In genomic region chr22:45240137-45240809, GRCh38 we compare ENCODE assay signal across 9 cellular contexts. TPM values are rescaled to one million over a fixed set of nuclear protein-coding genes. Genes with fewer than 3 reads are reported as not detected.
A peak's percentile ranks its signal among the peaks of the same experiment; 100 is the strongest.
DNase-seq lines count a peak whose midpoint lies in the region; ATAC-seq, FAIRE-seq and TF ChIP-seq lines count a peak whose summit lies in the region.
"Had no signal": no experiment of that assay in that cellular context is flagged by ENCODE, and none has a peak within 500 bp of the region (broad histone marks: within the 10 kb centered on the region; RNA-seq: fewer than 3 reads in every experiment).

No MANE protein-coding gene starts in this region.

- H2BK12ac ChIP-seq in mesenchymal stem cell (ENCODE audit: low read length in 2 of 2): peak overlapping the region in 1 of 2 experiments; percentile 21

- H2BK15ac ChIP-seq in mesenchymal stem cell (ENCODE audit: low read depth, poor library complexity, severe bottlenecking): no peak overlapping the region

- no peaks in the 10 kb centered on the region for H3K27me3 Mint-ChIP-seq in T-helper 2 cell treated with Interferon-gamma antibody and Interleukin-4, amounts not matched to agents 5 μg/mL and 100 μg/mL, for 36 hours (ENCODE audit: low read depth)

- no peaks in the 10 kb centered on the region for H3K36me3 Mint-ChIP-seq in T-helper 2 cell treated with Interferon-gamma antibody and Interleukin-4, amounts not matched to agents 5 μg/mL and 100 μg/mL, for 36 hours (ENCODE audit: low read depth)

- peak overlapping the region; percentile 92 for H3K4me3 Mint-ChIP-seq in T-helper 2 cell treated with Interferon-gamma antibody and Interleukin-4, amounts not matched to agents 5 μg/mL and 100 μg/mL, for 36 hours

- H3K4me1 ChIP-seq in HCT116 (ENCODE audit: control insufficient read depth in 1 of 2, insufficient read depth in 2 of 2, low read length in 2 of 2): peaks cover 23 to 43% of the 10 kb centered on the region in 2 experiments
- H3K4me1 ChIP-seq in mesenchymal stem cell (ENCODE audit: control insufficient read depth, insufficient read depth, low read depth, low read length): peaks cover 20% of the 10 kb centered on the region

- H3K4me3 ChIP-seq in AG09309 (ENCODE audit: control insufficient read depth, low read depth, low read length): peak overlapping the region; percentile 75
- H3K4me3 ChIP-seq in HCT116 (replicated peaks in 1 of 2; ENCODE audit: low read depth in 1 of 2, low read length in 2 of 2): peak overlapping the region; percentile 75 to 89
- peak overlapping the region; percentile 72 to 88 for H3K4me3 ChIP-seq in mesenchymal stem cell (ENCODE audit: insufficient read depth in 1 of 2, low read depth in 1 of 2, low read length in 2 of 2)

- WGBS in mesenchymal stem cell: 1% methylated on average over 33 of the region's 72 CpGs

- peak overlapping the region; percentile 80 for H3K27ac Mint-ChIP-seq in T-helper 2 cell treated with Interferon-gamma antibody and Interleukin-4, amounts not matched to agents 5 μg/mL and 100 μg/mL, for 36 hours

- H2BK5ac ChIP-seq in mesenchymal stem cell (ENCODE audit: low read depth, low read length, poor library complexity, severe bottlenecking): no peak overlapping the region

- POLR2A ChIA-PET in HCT116 (lab: Charles Lee): no interaction called here

- H3K23ac ChIP-seq in mesenchymal stem cell (ENCODE audit: low read length in 2 of 2): peak overlapping the region in 1 of 2 experiments; percentile 90

- TF ChIP-seq POLR2A in HCT116 (IDR thresholded peaks at IDR 0.05; ENCODE audit: borderline replicate concordance, extremely low read depth, insufficient read depth, insufficient read length) (no peak), GM12892 (IDR thresholded peaks at IDR 0.05; ENCODE audit: low read depth, low read length) (no peak)

- peak overlapping the region; percentile 17 to 50 for H3K18ac ChIP-seq in mesenchymal stem cell (ENCODE audit: low read depth in 1 of 2, low read length in 2 of 2)

- H4K8ac ChIP-seq in mesenchymal stem cell (ENCODE audit: low read length): no peak overlapping the region

- H4K91ac ChIP-seq in mesenchymal stem cell (ENCODE audit: low read length): no peak overlapping the region

- no peak for TF ChIP-seq RAD21 in HCT116 (IDR thresholded peaks at IDR 0.05; ENCODE audit: low read depth)

- BruUV-seq in HCT116 (replicated peaks; lab: Mats Ljungman, UMichigan): no TSS peak

- peak overlapping the region; percentile 11 for H2BK120ac ChIP-seq in mesenchymal stem cell (ENCODE audit: low read depth, low read length)

- peak overlapping the region in 1 of 2 experiments; percentile 61 for H3K14ac ChIP-seq in mesenchymal stem cell (ENCODE audit: low read length in 2 of 2)

- H3K9ac ChIP-seq in HCT116 (ENCODE audit: low read length) (peak overlapping the region; percentile 73), mesenchymal stem cell (ENCODE audit: low read length) (peak overlapping the region; percentile 81)

- peaks cover 37% of the 10 kb centered on the region for H3K79me1 ChIP-seq in mesenchymal stem cell (replicated peaks; ENCODE audit: low read length, poor library complexity, severe bottlenecking)

- no peak overlapping the region for H2AK5ac ChIP-seq in mesenchymal stem cell (ENCODE audit: low read length, severe bottlenecking)

- H3K27me3 ChIP-seq in HCT116 (ENCODE audit: insufficient read depth, low read length) (no peaks in the 10 kb centered on the region), mesenchymal stem cell (ENCODE audit: control insufficient read depth in 1 of 2, insufficient read depth in 1 of 2, low read length in 2 of 2) (no peaks in the 10 kb centered on the region)

- CTCF ChIA-PET in HCT116 (lab: Charles Lee): no interaction called here

- RAD21 ChIA-PET in HCT116 (lab: Charles Lee; ENCODE audit: low non-redundant PET in 1 of 2, low total read pairs in 2 of 2, uncharacterized antibody in 2 of 2, unreplicated experiment in 2 of 2): no interaction called here

- DNase-seq in AG09309 (ENCODE audit: low read depth): no peak
- no peak for DNase-seq in HCT116 (ENCODE audit: low read depth, low spot score)
- DNase-seq in T-helper 2 cell treated with Interferon-gamma antibody and Interleukin-4, amounts not matched to agents 5 μg/mL and 100 μg/mL, for 36 hours (ENCODE audit: low spot score): peak; percentile 15
- DNase-seq in dermis blood vessel endothelial cell: peak; percentile 49
- DNase-seq in mesenchymal stem cell: peak; percentile 43
- DNase-seq in substantia nigra (lab: John Stamatoyannopoulos, UW): peak in 7 of 49 donors; percentile 13 to 50 (median 36)
- no peak for DNase-seq in GM12892 (ENCODE audit: insufficient read length)

- peaks cover 33% of the 10 kb centered on the region for H3K79me2 ChIP-seq in HCT116 (ENCODE audit: insufficient read depth, low read length)

- no peaks in the 10 kb centered on the region for H4K20me1 ChIP-seq in HCT116 (ENCODE audit: insufficient read depth)

- TF ChIP-seq CTCF in AG09309 (IDR thresholded peaks at IDR 0.05; ENCODE audit: control insufficient read depth, insufficient read depth, low read depth, low read length, missing control alignments) (no peak), HCT116 (IDR thresholded peaks at IDR 0.05 in 2 of 3, conservative IDR thresholded peaks at IDR 0.05 in 1 of 3; ENCODE audit: borderline replicate concordance in 1 of 3, insufficient read depth in 1 of 3, low read depth in 2 of 3, low read length in 2 of 3) (no peak)

- intact Hi-C loops in HCT116 (cut with micrococcal nuclease): no loop called here

- ATAC-seq in HCT116 (peak; percentile 63), GM19395 (IDR thresholded peaks at IDR 0.05; ENCODE audit: unreplicated experiment) (no peak)

- H2AFZ ChIP-seq in HCT116 (ENCODE audit: low read depth, low read length, poor library complexity, severe bottlenecking) (no peak overlapping the region), mesenchymal stem cell (ENCODE audit: low read depth, low read length) (peak overlapping the region; percentile 16)

- H3K9me3 Mint-ChIP-seq in T-helper 2 cell treated with Interferon-gamma antibody and Interleukin-4, amounts not matched to agents 5 μg/mL and 100 μg/mL, for 36 hours: no peaks in the 10 kb centered on the region

- peak overlapping the region; percentile 95 for H3K4me2 ChIP-seq in HCT116 (ENCODE audit: low read length)
- peak overlapping the region; percentile 92 for H3K4me2 ChIP-seq in mesenchymal stem cell (ENCODE audit: low read length, poor library complexity, severe bottlenecking)

- H3K9me2 ChIP-seq in HCT116 (ENCODE audit: insufficient read depth): no peaks in the 10 kb centered on the region

- H3K36me3 ChIP-seq in HCT116 (ENCODE audit: control insufficient read depth in 1 of 2, insufficient read depth in 2 of 2, low read length in 2 of 2) (no peaks in the 10 kb centered on the region; a peak in 2 of 4 replicates), mesenchymal stem cell (ENCODE audit: control insufficient read depth in 1 of 2, insufficient read depth in 2 of 2, low read depth in 1 of 2, low read length in 2 of 2) (peaks cover 3 to 21% of the 10 kb centered on the region in 2 experiments)

- peaks cover 5% of the 10 kb centered on the region for H3K4me1 Mint-ChIP-seq in T-helper 2 cell treated with Interferon-gamma antibody and Interleukin-4, amounts not matched to agents 5 μg/mL and 100 μg/mL, for 36 hours (ENCODE audit: low read depth)

- FAIRE-seq in GM12892 (lab: Jason Lieb, UNC): no peak
- FAIRE-seq: islet of Langerhans had no signal

- H3K9me3 ChIP-seq in HCT116 (ENCODE audit: control insufficient read depth in 1 of 2, insufficient read depth in 1 of 2, low read depth in 1 of 2, low read length in 2 of 2) (no peaks in the 10 kb centered on the region), mesenchymal stem cell (ENCODE audit: control insufficient read depth, low read length) (no peaks in the 10 kb centered on the region)

- H3K27ac ChIP-seq in HCT116 (ENCODE audit: low read depth, low read length) (peak overlapping the region; percentile 60; the same call in 1 of the 2 replicates), mesenchymal stem cell (ENCODE audit: low read length, poor library complexity, severe bottlenecking) (no peak overlapping the region), substantia nigra (ENCODE audit: low read depth, low read length, poor library complexity, severe bottlenecking) (peak overlapping the region; percentile 74)

- H3K4ac ChIP-seq in mesenchymal stem cell (ENCODE audit: low read depth in 1 of 2, low read length in 2 of 2): peak overlapping the region in 1 of 2 experiments; percentile 56

TF ChIP-seq in HCT116, 20 proteins besides CTCF, POLR2A, EP300 and RAD21:
- TF ChIP-seq ZFX (IDR thresholded peaks at IDR 0.05) (peak; percentile 42; the same call in 1 of the 2 replicates), ZNF274 (IDR thresholded peaks at IDR 0.05; ENCODE audit: low read depth, low read length) (no peak)

RNA-seq across cellular contexts. Expression of gene KIAA0930, which starts 0.4 kb away (rescaled TPM):
- total RNA-seq in HCT116 (2021; ENCODE audit: unreplicated experiment): 60.9 TPM
- 38.5 and 42.6 TPM in 2 replicates for polyA plus RNA-seq in HCT116 (2012)
- total RNA-seq in dermis blood vessel endothelial cell: 73.9 and 81.8 TPM in 2 replicates
- 99.4 TPM for polyA plus RNA-seq in mesenchymal stem cell (2013, experiment 1 of 2)
- polyA plus RNA-seq in mesenchymal stem cell (2013, experiment 2 of 2): 104 TPM
- polyA plus RNA-seq in GM12892 (2012; ENCODE audit: missing spikeins): 32.5 TPM

RNA-seq across cellular contexts. Expression of gene UPK3A, which starts 44.5 kb away (rescaled TPM):
- total RNA-seq in HCT116 (2021; ENCODE audit: unreplicated experiment) (not detected), dermis blood vessel endothelial cell (not detected in 2 replicates)
- polyA plus RNA-seq in HCT116 (2012): 0.12 and 0.16 TPM in 2 replicates
- not detected for polyA plus RNA-seq in mesenchymal stem cell (2013, experiment 1 of 2)
- not detected for polyA plus RNA-seq in mesenchymal stem cell (2013, experiment 2 of 2)
- polyA plus RNA-seq in GM12892 (2012; ENCODE audit: missing spikeins): not detected

Comparison
In these comparisons a context has a peak if more than half of its experiments do, and no peak if none do; other contexts are left out.
1. DNase-seq: peak in T-helper 2 cell treated with Interferon-gamma antibody and Interleukin-4, amounts not matched to agents 5 μg/mL and 100 μg/mL, for 36 hours (single experiment), dermis blood vessel endothelial cell (single experiment) and mesenchymal stem cell (single experiment); none in AG09309 (single experiment), HCT116 (single experiment) and GM12892 (single experiment).
2. Peak in every context shown above with its lines, with median percentiles within 50 percentile points of each other: H3K4me3 ChIP-seq.